Comparison of ENCODE assay signal across 1 cellular context in genomic region chr3:190307164-190307545, GRCh38.
TF ChIP-seq lines count a peak whose summit lies in the region.

No MANE protein-coding gene starts in this region.

TF ChIP-seq in HepG2, 621 proteins besides CTCF, POLR2A, EP300 and RAD21 (continued from another document and continues in another):
- TF ChIP-seq PREB (CRISPR knock-in tag; IDR thresholded peaks at IDR 0.05) (no peak), ZNF816 (CRISPR knock-in tag; IDR thresholded peaks at IDR 0.05; ENCODE audit: borderline replicate concordance) (no peak; the same call in 1 of the 2 replicates), CEBPG (CRISPR knock-in tag; IDR thresholded peaks at IDR 0.05) (peak; percentile 89), ZNF713 (CRISPR knock-in tag; IDR thresholded peaks at IDR 0.05) (no peak), SOX13 (IDR thresholded peaks at IDR 0.05) (peak; percentile 78; the same call in 1 of the 2 replicates), SOX13 (CRISPR knock-in tag; conservative IDR thresholded peaks at IDR 0.05 in 1 of 2, IDR thresholded peaks at IDR 0.05 in 1 of 2) (peak in 1 of 2 experiments; percentile 92; a peak in 2 of 4 replicates), PLRG1 (conservative IDR thresholded peaks at IDR 0.05) (no peak), FOXJ3 (CRISPR knock-in tag; IDR thresholded peaks at IDR 0.05; ENCODE audit: borderline replicate concordance) (peak; percentile 96), AGO2 (optimal IDR thresholded peaks at IDR 0.05; ENCODE audit: low read depth, low read length) (no peak), CHD4 (IDR thresholded peaks at IDR 0.05; ENCODE audit: borderline replicate concordance, low read length) (peak; percentile 94; the same call in 1 of the 2 replicates), ZNF784 (CRISPR knock-in tag; IDR thresholded peaks at IDR 0.05; ENCODE audit: borderline replicate concordance) (0 out of 2 replicates have a peak, but pooled peaks have one; percentile 22), KIAA2018 (CRISPR knock-in tag; IDR thresholded peaks at IDR 0.05; ENCODE audit: borderline replicate concordance) (no peak), PAXIP1 (CRISPR knock-in tag; conservative IDR thresholded peaks at IDR 0.05) (peak; percentile 98), ZNF644 (CRISPR knock-in tag; IDR thresholded peaks at IDR 0.05; ENCODE audit: low read depth) (0 out of 2 replicates have a peak, but pooled peaks have one; percentile 20), RFX1 (IDR thresholded peaks at IDR 0.05) (no peak), HNF1B (CRISPR knock-in tag; IDR thresholded peaks at IDR 0.05) (no peak), ZFP36L2 (CRISPR knock-in tag; IDR thresholded peaks at IDR 0.05) (no peak), PRMT3 (CRISPR knock-in tag; IDR thresholded peaks at IDR 0.05; ENCODE audit: borderline replicate concordance, low read depth) (no peak), KAT8 (CRISPR knock-in tag; IDR thresholded peaks at IDR 0.05) (peak; percentile 77), SALL1 (CRISPR knock-in tag; IDR thresholded peaks at IDR 0.05) (peak; percentile 74; the same call in 1 of the 2 replicates), PITX1 (CRISPR knock-in tag; IDR thresholded peaks at IDR 0.05) (peak; percentile 59), ARID4A (CRISPR knock-in tag; IDR thresholded peaks at IDR 0.05; ENCODE audit: borderline replicate concordance) (0 out of 2 replicates have a peak, but pooled peaks have one; percentile 10), HOXA3 (CRISPR knock-in tag; IDR thresholded peaks at IDR 0.05) (no peak; the same call in 1 of the 2 replicates), ISL2 (CRISPR knock-in tag; IDR thresholded peaks at IDR 0.05) (peak; percentile 94), MTF2 (CRISPR knock-in tag; IDR thresholded peaks at IDR 0.05; ENCODE audit: borderline replicate concordance) (no peak), ZNF605 (CRISPR knock-in tag; IDR thresholded peaks at IDR 0.05) (no peak), DPF2 (CRISPR knock-in tag; IDR thresholded peaks at IDR 0.05; ENCODE audit: borderline replicate concordance, low read depth) (peak; percentile 98), JDP2 (CRISPR knock-in tag; IDR thresholded peaks at IDR 0.05; ENCODE audit: borderline replicate concordance) (no peak), ZNF431 (CRISPR knock-in tag; IDR thresholded peaks at IDR 0.05; ENCODE audit: borderline replicate concordance, low read depth) (no peak), ZBTB3 (CRISPR knock-in tag; IDR thresholded peaks at IDR 0.05; ENCODE audit: borderline replicate concordance, low read depth) (no peak), ZNF276 (CRISPR knock-in tag; IDR thresholded peaks at IDR 0.05; ENCODE audit: low read depth) (no peak), ZFP82 (CRISPR knock-in tag; IDR thresholded peaks at IDR 0.05; ENCODE audit: borderline replicate concordance) (no peak), STAG1 (CRISPR knock-in tag; IDR thresholded peaks at IDR 0.05) (no peak), MEIS1 (CRISPR knock-in tag; IDR thresholded peaks at IDR 0.05; ENCODE audit: borderline replicate concordance) (no peak), NONO (IDR thresholded peaks at IDR 0.05) (no peak), NONO (CRISPR knock-in tag; conservative IDR thresholded peaks at IDR 0.05) (peak; percentile 68), GZF1 (CRISPR knock-in tag; IDR thresholded peaks at IDR 0.05) (no peak), ZNF569 (CRISPR knock-in tag; IDR thresholded peaks at IDR 0.05; ENCODE audit: borderline replicate concordance) (no peak)
